ENCODE assay signal across 7 cellular contexts in the genomic region with DNA sequence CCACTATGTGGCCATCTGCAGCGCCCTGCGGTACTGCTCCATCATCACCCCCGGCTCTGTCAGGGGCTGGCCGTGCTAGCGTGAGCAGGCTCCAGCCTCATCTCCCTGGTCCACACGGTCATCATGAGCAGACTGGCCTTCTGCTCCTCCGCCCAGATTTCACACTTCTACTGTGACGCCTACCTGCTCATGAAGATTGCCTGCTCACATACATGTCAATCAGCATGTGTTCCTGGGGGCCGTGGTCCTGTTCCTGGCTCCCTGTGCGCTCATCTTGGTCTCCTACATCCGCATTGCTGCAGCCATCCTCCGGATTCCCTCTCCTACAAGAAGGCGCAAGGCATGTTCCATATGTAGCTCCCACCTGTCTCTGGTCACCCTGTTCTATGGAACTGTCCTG. TPM values are rescaled to one million over a fixed set of nuclear protein-coding genes. Genes with fewer than 3 reads are reported as not detected.
DNase-seq lines count a peak whose midpoint lies in the region; ATAC-seq and TF ChIP-seq lines count a peak whose summit lies in the region.
"Not testable (repeated sequence)": the region's sequence is repeated elsewhere in the genome, so short reads cannot be mapped to it uniquely, and the experiment has no call there.

No MANE protein-coding gene starts in this region.

- not testable (repeated sequence) for H3K27me3 Mint-ChIP-seq in T-cell; activated CD8-positive, alpha-beta T cell treated with anti-CD3 and anti-CD28 coated beads for 36 hours; activated T-helper 17 cell treated with anti-CD3 and anti-CD28 coated beads, Interleukin-2, amount 50 U/mL, for 72 hours; activated naive CD8-positive, alpha-beta T cell treated with anti-CD3 and anti-CD28 coated beads for 36 hours

- DNase-seq in D341Med (ENCODE audit: low spot score) (peak; percentile 0), kidney tubule cell (ENCODE audit: low spot score) (peak; percentile 0)
- not testable (repeated sequence) for DNase-seq in T-cell; activated CD8-positive, alpha-beta T cell treated with anti-CD3 and anti-CD28 coated beads for 36 hours; activated naive CD8-positive, alpha-beta T cell treated with anti-CD3 and anti-CD28 coated beads for 36 hours; neuronal stem cell (ENCODE audit: low spot score)

- TF ChIP-seq CTCF in activated CD8-positive, alpha-beta T cell treated with anti-CD3 and anti-CD28 coated beads for 36 hours (IDR thresholded peaks at IDR 0.05): not testable (repeated sequence)

- H3K36me3 ChIP-seq in neuronal stem cell (replicated peaks in 1 of 2; ENCODE audit: control insufficient read depth in 2 of 2, insufficient read depth in 2 of 2, low read length in 2 of 2): not testable (repeated sequence)

- ATAC-seq in T-cell (replicated peaks in 1 of 4); activated CD8-positive, alpha-beta T cell treated with anti-CD3 and anti-CD28 coated beads for 36 hours; activated T-helper 17 cell treated with anti-CD3 and anti-CD28 coated beads, Interleukin-2, amount 50 U/mL, for 72 hours (replicated peaks): not testable (repeated sequence)

- H3K4me1 ChIP-seq in neuronal stem cell (ENCODE audit: control insufficient read depth in 2 of 2, insufficient read depth in 1 of 2, low read depth in 1 of 2, low read length in 2 of 2): not testable (repeated sequence)

- POLR2A ChIA-PET in T-cell (lab: Charles Lee); activated CD8-positive, alpha-beta T cell treated with anti-CD3 and anti-CD28 coated beads for 36 hours (lab: Charles Lee): not testable (repeated sequence)

- H2BK5ac ChIP-seq in neuronal stem cell (ENCODE audit: low read length): not testable (repeated sequence)

- not testable (repeated sequence) for H2BK15ac ChIP-seq in neuronal stem cell (ENCODE audit: low read length)

- H3K23ac ChIP-seq in neuronal stem cell (ENCODE audit: low read depth, low read length, poor library complexity): not testable (repeated sequence)

- peak overlapping the region; percentile 38 for H3K18ac ChIP-seq in neuronal stem cell (ENCODE audit: low read length)

- intact Hi-C loops in activated CD8-positive, alpha-beta T cell treated with anti-CD3 and anti-CD28 coated beads for 36 hours (cut with micrococcal nuclease): not testable (repeated sequence)

- H3K36me3 Mint-ChIP-seq in T-cell: peaks cover 10% of the 10 kb centered on the region
- not testable (repeated sequence) for H3K36me3 Mint-ChIP-seq in activated CD8-positive, alpha-beta T cell treated with anti-CD3 and anti-CD28 coated beads for 36 hours (ENCODE audit: low read depth); activated T-helper 17 cell treated with anti-CD3 and anti-CD28 coated beads, Interleukin-2, amount 50 U/mL, for 72 hours (ENCODE audit: low read depth); activated naive CD8-positive, alpha-beta T cell treated with anti-CD3 and anti-CD28 coated beads for 36 hours

- not testable (repeated sequence) for H3K79me1 ChIP-seq in neuronal stem cell (ENCODE audit: low read depth, low read length)

- H3K4me2 ChIP-seq in neuronal stem cell (ENCODE audit: insufficient read depth, low read length, poor library complexity, severe bottlenecking): not testable (repeated sequence)

- H3K9me3 ChIP-seq in neuronal stem cell (replicated peaks in 1 of 2; ENCODE audit: control insufficient read depth in 2 of 2, insufficient read depth in 1 of 2, low read depth in 1 of 2, low read length in 2 of 2): not testable (repeated sequence)

- H3K27me3 ChIP-seq in neuronal stem cell (ENCODE audit: control insufficient read depth in 3 of 3, insufficient read depth in 3 of 3, low read depth in 1 of 3, low read length in 3 of 3): not testable (repeated sequence)

- H3K4me3 ChIP-seq in neuronal stem cell (ENCODE audit: low read length in 2 of 2): not testable (repeated sequence)

- H3K4ac ChIP-seq in neuronal stem cell (ENCODE audit: low read length): not testable (repeated sequence)

- H2AK5ac ChIP-seq in neuronal stem cell (ENCODE audit: low read depth, low read length): not testable (repeated sequence)

- CTCF ChIA-PET in T-cell (lab: Charles Lee); activated CD8-positive, alpha-beta T cell treated with anti-CD3 and anti-CD28 coated beads for 36 hours (lab: Charles Lee): not testable (repeated sequence)

- H3K27ac ChIP-seq in neuronal stem cell (replicated peaks; ENCODE audit: low read length): not testable (repeated sequence)

- H2BK12ac ChIP-seq in neuronal stem cell (ENCODE audit: low read length): not testable (repeated sequence)

- not testable (repeated sequence) for H2AFZ ChIP-seq in neuronal stem cell (ENCODE audit: low read length)

- peaks cover 21 to 36% (median 26%) of the 10 kb centered on the region in 3 donors for H3K4me1 Mint-ChIP-seq in T-cell
- peaks cover 12% of the 10 kb centered on the region for H3K4me1 Mint-ChIP-seq in activated CD8-positive, alpha-beta T cell treated with anti-CD3 and anti-CD28 coated beads for 36 hours (ENCODE audit: low read depth)
- peaks cover 12% of the 10 kb centered on the region for H3K4me1 Mint-ChIP-seq in activated T-helper 17 cell treated with anti-CD3 and anti-CD28 coated beads, Interleukin-2, amount 50 U/mL, for 72 hours
- peaks cover 17% of the 10 kb centered on the region for H3K4me1 Mint-ChIP-seq in activated naive CD8-positive, alpha-beta T cell treated with anti-CD3 and anti-CD28 coated beads for 36 hours

- WGBS in neuronal stem cell (ENCODE audit: extremely low coverage in 2 of 2, insufficient read length in 2 of 2, insufficient replicate concordance in 1 of 2), 2 donors: no CpG with 5 or more reads among the region's 13 CpGs

- not testable (repeated sequence) for H3K9me3 Mint-ChIP-seq in T-cell; activated CD8-positive, alpha-beta T cell treated with anti-CD3 and anti-CD28 coated beads for 36 hours; activated T-helper 17 cell treated with anti-CD3 and anti-CD28 coated beads, Interleukin-2, amount 50 U/mL, for 72 hours; activated naive CD8-positive, alpha-beta T cell treated with anti-CD3 and anti-CD28 coated beads for 36 hours

- not testable (repeated sequence) for H2BK120ac ChIP-seq in neuronal stem cell (ENCODE audit: low read depth, low read length)

- H3K4me3 Mint-ChIP-seq in T-cell: peak overlapping the region in 2 of 3 donors; percentile 41 to 75
- H3K4me3 Mint-ChIP-seq in activated CD8-positive, alpha-beta T cell treated with anti-CD3 and anti-CD28 coated beads for 36 hours: peak overlapping the region; percentile 66
- H3K4me3 Mint-ChIP-seq in activated T-helper 17 cell treated with anti-CD3 and anti-CD28 coated beads, Interleukin-2, amount 50 U/mL, for 72 hours: peak overlapping the region; percentile 84
- H3K4me3 Mint-ChIP-seq in activated naive CD8-positive, alpha-beta T cell treated with anti-CD3 and anti-CD28 coated beads for 36 hours: peak overlapping the region; percentile 80

- H3K14ac ChIP-seq in neuronal stem cell (ENCODE audit: low read length): not testable (repeated sequence)

- peak overlapping the region; percentile 68 to 72 for H3K27ac Mint-ChIP-seq in T-cell
- peak overlapping the region; percentile 89 for H3K27ac Mint-ChIP-seq in activated CD8-positive, alpha-beta T cell treated with anti-CD3 and anti-CD28 coated beads for 36 hours
- H3K27ac Mint-ChIP-seq in activated T-helper 17 cell treated with anti-CD3 and anti-CD28 coated beads, Interleukin-2, amount 50 U/mL, for 72 hours: peak overlapping the region; percentile 92
- H3K27ac Mint-ChIP-seq in activated naive CD8-positive, alpha-beta T cell treated with anti-CD3 and anti-CD28 coated beads for 36 hours: peak overlapping the region; percentile 88

- H4K8ac ChIP-seq in neuronal stem cell (ENCODE audit: low read depth, low read length): not testable (repeated sequence)

- H3K9ac ChIP-seq in neuronal stem cell (ENCODE audit: low read depth, low read length, poor library complexity): not testable (repeated sequence)

- H4K91ac ChIP-seq in neuronal stem cell (ENCODE audit: low read depth, low read length, poor library complexity): not testable (repeated sequence)

RNA-seq across cellular contexts. Expression of a gene that starts 38.7 kb away (rescaled TPM):
- total RNA-seq in T-cell: 10 to 100 TPM; 60.3 to 91.2 (median 84.9) TPM
- 10 to 100 TPM; 67.3 to 71.5 TPM for total RNA-seq in activated CD8-positive, alpha-beta T cell treated with anti-CD3 and anti-CD28 coated beads for 36 hours
- 100 to 1,000 TPM; 122 to 126 TPM for total RNA-seq in activated T-helper 17 cell treated with anti-CD3 and anti-CD28 coated beads, Interleukin-2, amount 50 U/mL, for 72 hours
- total RNA-seq in activated naive CD8-positive, alpha-beta T cell treated with anti-CD3 and anti-CD28 coated beads for 36 hours: 10 to 100 TPM; 72.2 to 82.1 TPM
- 42.9 TPM for polyA plus RNA-seq in neuronal stem cell (2013, experiment 1 of 2)
- polyA plus RNA-seq in neuronal stem cell (2013, experiment 2 of 2): 43.1 TPM
